ENCODE assay signal across 11 cellular contexts in the genomic region with DNA sequence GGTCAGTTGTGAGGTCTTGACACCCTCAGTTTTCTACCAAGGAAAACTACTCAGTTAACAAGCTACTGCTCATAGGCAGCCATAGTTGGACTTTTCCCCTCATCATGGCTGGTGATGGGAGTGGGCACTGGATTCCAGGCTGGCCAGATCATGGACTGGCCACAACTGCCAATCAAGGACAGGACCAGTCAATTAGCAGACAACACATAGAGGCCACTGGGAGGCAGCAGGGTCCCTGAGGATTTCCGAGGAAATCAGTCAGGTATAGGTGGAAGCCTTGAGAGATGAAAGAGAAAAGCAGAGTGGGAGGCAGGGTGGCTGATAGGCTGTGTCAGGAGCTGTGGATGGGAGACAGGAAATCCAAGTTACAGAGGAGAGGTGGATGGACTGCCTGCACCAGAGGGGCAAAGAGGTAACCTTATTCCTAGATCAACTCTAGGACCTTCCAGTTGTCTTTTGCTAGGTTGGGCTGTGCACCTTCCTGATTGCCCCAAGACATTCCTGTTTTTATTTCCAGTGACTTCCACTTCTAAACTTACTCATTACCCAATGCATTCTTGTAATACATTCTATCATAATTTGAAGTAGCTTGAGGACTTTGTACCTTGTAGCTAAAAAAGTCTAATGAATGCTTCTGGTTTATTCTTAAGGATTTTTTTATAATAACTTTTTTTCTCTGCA.
DNase-seq lines count a peak whose midpoint lies in the region; ATAC-seq and TF ChIP-seq lines count a peak whose summit lies in the region.
"Had no signal": no experiment of that assay in that cellular context is flagged by ENCODE, and none has a peak within 500 bp of the region (broad histone marks: within the 10 kb centered on the region; RNA-seq: fewer than 3 reads in every experiment).

No MANE protein-coding gene starts in this region.

- H3K9ac ChIP-seq in endodermal cell (ENCODE audit: extremely low read depth, low read length, poor library complexity, severe bottlenecking) (no peak overlapping the region), MM.1S (ENCODE audit: low read length) (no peak overlapping the region)
- H3K9ac ChIP-seq: BLaER1, KMS-11 had no signal

- peaks cover 35% of the 10 kb centered on the region for H3K4me1 ChIP-seq in GM23338 (ENCODE audit: insufficient read depth)
- peaks cover 6% of the 10 kb centered on the region for H3K4me1 ChIP-seq in endodermal cell (ENCODE audit: control insufficient read depth, insufficient read depth, low read length)
- peaks cover 0 to 13% (median 5%) of the 10 kb centered on the region in 4 donors for H3K4me1 ChIP-seq in right lobe of liver
- H3K4me1 ChIP-seq in uterus = no peaks in the 10 kb centered on the region
- no peaks in the 10 kb centered on the region for H3K4me1 ChIP-seq in MM.1S (ENCODE audit: low read length)
- H3K4me1 ChIP-seq: BLaER1, sigmoid colon had no signal

- ATAC-seq in GM23338 (peak; percentile 93), right lobe of liver (peak; percentile 14 to 61 (median 48))

- H3K9me2 ChIP-seq in GM23338 (ENCODE audit: insufficient read depth) = peaks cover 8% of the 10 kb centered on the region; the same call in 1 of the 2 replicates
- no peaks in the 10 kb centered on the region for H3K9me2 ChIP-seq in MM.1S (replicated peaks; ENCODE audit: insufficient read depth, low read length)

- H3K36me3 ChIP-seq in GM23338 (ENCODE audit: insufficient read depth) (no peaks in the 10 kb centered on the region; the same call in 1 of the 2 replicates), endodermal cell (ENCODE audit: control insufficient read depth, insufficient read depth, low read length) (no peaks in the 10 kb centered on the region), right lobe of liver (no peaks in the 10 kb centered on the region), uterus (no peaks in the 10 kb centered on the region), MM.1S (replicated peaks; ENCODE audit: insufficient read depth, low read length) (no peaks in the 10 kb centered on the region)
- H3K36me3 ChIP-seq: sigmoid colon had no signal

- H2AFZ ChIP-seq in GM23338 = no peak overlapping the region
- H2AFZ ChIP-seq in MM.1S (ENCODE audit: low read length) = no peak overlapping the region

- H3K4me2 ChIP-seq in GM23338 = peak overlapping the region; percentile 49
- H3K4me2 ChIP-seq in MM.1S (ENCODE audit: low read depth, low read length) = no peak overlapping the region
- H3K4me2 ChIP-seq: BLaER1, KMS-11 had no signal

- TF ChIP-seq CTCF in GM23338 (conservative IDR thresholded peaks at IDR 0.05; ENCODE audit: low read depth in 2 of 2) = peak; percentile 53 to 79
- peak; percentile 79 for TF ChIP-seq CTCF in endodermal cell (conservative IDR thresholded peaks at IDR 0.05)
- TF ChIP-seq CTCF in right lobe of liver (IDR thresholded peaks at IDR 0.05) = peak in 2 of 4 donors; percentile 6 to 38
- TF ChIP-seq CTCF in HFFc6 (IDR thresholded peaks at IDR 0.05) = no peak
- no peak for TF ChIP-seq CTCF in uterus (IDR thresholded peaks at IDR 0.05)
- no peak for TF ChIP-seq CTCF in MM.1S (IDR thresholded peaks at IDR 0.05; ENCODE audit: low read length)

- DNase-seq in GM23338 (ENCODE audit: low spot score) = peak; percentile 70
- DNase-seq in NCI-H82 treated with DMSO at 0.1 percent for 48 hours (lab: John Stamatoyannopoulos, UW; ENCODE audit: unreplicated experiment) = peak; percentile 59
- peak; percentile 83 for DNase-seq in endodermal cell
- DNase-seq in right lobe of liver = no peak
- no peak for DNase-seq in HFFc6
- no peak for DNase-seq in uterus
- DNase-seq in SKM-1 (lab: John Stamatoyannopoulos, UW; ENCODE audit: unreplicated experiment) = no peak
- no peak for DNase-seq in MM.1S
- DNase-seq: sigmoid colon had no signal

- H3K4me3 ChIP-seq in GM23338 = no peak overlapping the region
- H3K4me3 ChIP-seq in endodermal cell (ENCODE audit: low read length) = no peak overlapping the region
- no peak overlapping the region for H3K4me3 ChIP-seq in right lobe of liver
- H3K4me3 ChIP-seq in uterus = no peak overlapping the region
- no peak overlapping the region for H3K4me3 ChIP-seq in MM.1S (ENCODE audit: low read length)
- H3K4me3 ChIP-seq: BLaER1, sigmoid colon had no signal

- H3K27me3 Mint-ChIP-seq in GM23338 (ENCODE audit: insufficient read depth, low read depth, poor library complexity) = no peaks in the 10 kb centered on the region
- peaks cover 22% of the 10 kb centered on the region for H3K27me3 Mint-ChIP-seq in endodermal cell (ENCODE audit: insufficient read depth)
- H3K27me3 Mint-ChIP-seq in HFFc6 (ENCODE audit: insufficient read depth) = peaks cover 8% of the 10 kb centered on the region

- H3K27me3 ChIP-seq in GM23338 (ENCODE audit: insufficient read depth) (no peaks in the 10 kb centered on the region), endodermal cell (ENCODE audit: control insufficient read depth, insufficient read depth, low read length, poor library complexity, severe bottlenecking) (no peaks in the 10 kb centered on the region), right lobe of liver (no peaks in the 10 kb centered on the region), uterus (no peaks in the 10 kb centered on the region), MM.1S (replicated peaks; ENCODE audit: insufficient read depth, low read length) (no peaks in the 10 kb centered on the region)
- H3K27me3 ChIP-seq: BLaER1, sigmoid colon had no signal

- H3K36me3 Mint-ChIP-seq in GM23338 (ENCODE audit: low read depth) = peaks cover 18% of the 10 kb centered on the region
- peaks cover 9% of the 10 kb centered on the region for H3K36me3 Mint-ChIP-seq in endodermal cell (ENCODE audit: low read depth)
- peaks cover 12% of the 10 kb centered on the region for H3K36me3 Mint-ChIP-seq in HFFc6 (ENCODE audit: low read depth)

- 31 to 43% methylated on average over 1 of the region's 1 CpG for WGBS in endodermal cell (ENCODE audit: insufficient coverage in 1 of 2, insufficient read length in 1 of 2), 2 experiments
- WGBS in right lobe of liver (ENCODE audit: insufficient coverage, low coverage, low lambda C conversion rate, missing lambda C conversion rate) = 71% methylated on average over 1 of the region's 1 CpG

- TF ChIP-seq POLR2A in right lobe of liver (IDR thresholded peaks at IDR 0.05) (no peak), uterus (IDR thresholded peaks at IDR 0.05) (no peak)

- intact Hi-C loops in right lobe of liver (cut with DNase I) = no loop called here
- intact Hi-C loops in uterus (cut with DNase I; ENCODE audit: low total_unique reads) = no loop called here

- H3F3A ChIP-seq in GM23338 (replicated peaks; ENCODE audit: low read depth) = no peaks in the 10 kb centered on the region
- no peaks in the 10 kb centered on the region for H3F3A ChIP-seq in MM.1S (ENCODE audit: insufficient read depth, low read length)

- H3K27ac ChIP-seq in GM23338 (ENCODE audit: low read depth) = no peak overlapping the region
- H3K27ac ChIP-seq in endodermal cell (ENCODE audit: low read depth, low read length) = no peak overlapping the region
- H3K27ac ChIP-seq in right lobe of liver = no peak overlapping the region
- no peak overlapping the region for H3K27ac ChIP-seq in uterus
- no peak overlapping the region for H3K27ac ChIP-seq in MM.1S (ENCODE audit: low read length)
- H3K27ac ChIP-seq: BLaER1, KMS-11, sigmoid colon had no signal

- no peaks in the 10 kb centered on the region for H4K20me1 ChIP-seq in GM23338 (replicated peaks; ENCODE audit: insufficient read depth)
- H4K20me1 ChIP-seq in MM.1S (ENCODE audit: insufficient read depth, low read length) = no peaks in the 10 kb centered on the region
- H4K20me1 ChIP-seq: BLaER1 had no signal

- H3K9me3 ChIP-seq in endodermal cell (ENCODE audit: control insufficient read depth, low read length) (peaks cover 25% of the 10 kb centered on the region), right lobe of liver (no peaks in the 10 kb centered on the region), uterus (no peaks in the 10 kb centered on the region), MM.1S (replicated peaks; ENCODE audit: insufficient read depth, low read length) (no peaks in the 10 kb centered on the region)

- H3K79me2 ChIP-seq in GM23338 (replicated peaks; ENCODE audit: insufficient read depth) = no peaks in the 10 kb centered on the region
- no peaks in the 10 kb centered on the region for H3K79me2 ChIP-seq in MM.1S (ENCODE audit: low read length)

- H3K9me3 Mint-ChIP-seq in GM23338 (peaks cover 18% of the 10 kb centered on the region), endodermal cell (peaks cover 20% of the 10 kb centered on the region), HFFc6 (peaks cover 14% of the 10 kb centered on the region)

- H3K27ac Mint-ChIP-seq in GM23338 = no peak overlapping the region
- no peak overlapping the region for H3K27ac Mint-ChIP-seq in endodermal cell
- H3K27ac Mint-ChIP-seq in HFFc6 = no peak overlapping the region

- H3K4me1 Mint-ChIP-seq in GM23338 = peaks cover 45% of the 10 kb centered on the region
- peaks cover 13% of the 10 kb centered on the region for H3K4me1 Mint-ChIP-seq in endodermal cell
- H3K4me1 Mint-ChIP-seq in HFFc6 (ENCODE audit: low read depth) = peaks cover 10% of the 10 kb centered on the region

- H3K4me3 Mint-ChIP-seq in GM23338 (no peak overlapping the region), endodermal cell (no peak overlapping the region), HFFc6 (no peak overlapping the region)

TF ChIP-seq in GM23338, 12 proteins besides CTCF, POLR2A, EP300 and RAD21 (continues in another document):
- TF ChIP-seq STAT1 (IDR thresholded peaks at IDR 0.05; ENCODE audit: unreplicated experiment) (no peak), ZNF331 (CRISPR knock-in tag; IDR thresholded peaks at IDR 0.05; ENCODE audit: low read depth) (no peak), ETS1 (IDR thresholded peaks at IDR 0.05) (no peak), CREB1 (CRISPR knock-in tag; IDR thresholded peaks at IDR 0.05; ENCODE audit: low read depth) (no peak), POLR2AphosphoS5 (IDR thresholded peaks at IDR 0.05; ENCODE audit: low read depth) (no peak), EZH2phosphoT487 (IDR thresholded peaks at IDR 0.05; ENCODE audit: unreplicated experiment) (no peak), ZNF114 (CRISPR knock-in tag; IDR thresholded peaks at IDR 0.05) (no peak), JUNB (IDR thresholded peaks at IDR 0.05; ENCODE audit: unreplicated experiment) (no peak), EZH2 (IDR thresholded peaks at IDR 0.05; ENCODE audit: low read depth, unreplicated experiment) (no peak)

Comparison
In these comparisons a context has a peak if more than half of its experiments do, and no peak if none do; other contexts are left out.
1. DNase-seq: peak in GM23338 (single experiment), NCI-H82 treated with DMSO at 0.1 percent for 48 hours (single experiment) and endodermal cell (single experiment); none in right lobe of liver (0 of 3), HFFc6 (single experiment), uterus (0 of 2), SKM-1 (single experiment) and MM.1S (single experiment).
2. CTCF ChIP-seq: peak in GM23338 (2 of 2) and endodermal cell (single experiment); none in HFFc6 (single experiment), uterus (0 of 4) and MM.1S (single experiment).